In the genomic region with DNA sequence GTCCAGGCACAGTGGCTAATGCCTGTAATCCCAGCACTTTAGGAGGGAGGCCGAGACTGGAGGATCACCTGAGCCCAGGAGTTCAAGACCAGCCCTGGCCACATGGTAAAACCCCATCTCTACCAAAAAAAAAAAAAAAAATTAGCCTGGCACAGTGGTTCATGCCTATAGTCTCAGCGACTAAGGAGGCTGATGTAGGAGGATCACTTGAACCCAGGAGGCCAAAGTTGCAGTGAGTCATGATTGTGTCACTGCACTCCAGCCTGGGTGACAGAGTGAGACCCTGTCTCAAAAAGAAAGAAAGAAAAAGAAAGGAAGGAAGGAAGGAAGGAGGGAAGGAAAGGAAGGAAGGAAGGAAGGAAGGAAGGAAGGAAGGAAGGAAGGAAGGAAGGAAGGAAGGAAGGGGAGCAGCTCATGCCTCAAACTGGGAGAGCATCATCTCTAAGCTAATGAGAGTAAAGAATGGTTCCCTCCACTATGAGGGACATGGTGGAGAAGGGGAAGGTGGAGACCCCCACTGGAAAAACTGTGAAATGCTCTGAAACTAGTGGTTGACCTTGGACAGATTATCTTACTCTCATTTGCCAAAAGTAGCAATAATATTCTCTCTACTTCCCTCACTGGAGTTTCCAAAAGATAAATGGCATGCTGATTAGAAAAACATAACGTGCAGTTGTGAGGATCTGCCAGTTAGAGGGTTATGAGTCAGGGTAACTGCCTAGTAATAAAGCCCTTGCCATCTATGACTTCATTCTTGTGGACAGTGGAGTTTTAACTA, we compare ENCODE assay signal across 1 cellular context.
TF ChIP-seq lines count a peak whose summit lies in the region.

No MANE protein-coding gene starts in this region.

TF ChIP-seq in K562, 482 proteins besides CTCF, POLR2A, EP300 and RAD21 (continued from another document and continues in another):
- TF ChIP-seq, protein P1, sequence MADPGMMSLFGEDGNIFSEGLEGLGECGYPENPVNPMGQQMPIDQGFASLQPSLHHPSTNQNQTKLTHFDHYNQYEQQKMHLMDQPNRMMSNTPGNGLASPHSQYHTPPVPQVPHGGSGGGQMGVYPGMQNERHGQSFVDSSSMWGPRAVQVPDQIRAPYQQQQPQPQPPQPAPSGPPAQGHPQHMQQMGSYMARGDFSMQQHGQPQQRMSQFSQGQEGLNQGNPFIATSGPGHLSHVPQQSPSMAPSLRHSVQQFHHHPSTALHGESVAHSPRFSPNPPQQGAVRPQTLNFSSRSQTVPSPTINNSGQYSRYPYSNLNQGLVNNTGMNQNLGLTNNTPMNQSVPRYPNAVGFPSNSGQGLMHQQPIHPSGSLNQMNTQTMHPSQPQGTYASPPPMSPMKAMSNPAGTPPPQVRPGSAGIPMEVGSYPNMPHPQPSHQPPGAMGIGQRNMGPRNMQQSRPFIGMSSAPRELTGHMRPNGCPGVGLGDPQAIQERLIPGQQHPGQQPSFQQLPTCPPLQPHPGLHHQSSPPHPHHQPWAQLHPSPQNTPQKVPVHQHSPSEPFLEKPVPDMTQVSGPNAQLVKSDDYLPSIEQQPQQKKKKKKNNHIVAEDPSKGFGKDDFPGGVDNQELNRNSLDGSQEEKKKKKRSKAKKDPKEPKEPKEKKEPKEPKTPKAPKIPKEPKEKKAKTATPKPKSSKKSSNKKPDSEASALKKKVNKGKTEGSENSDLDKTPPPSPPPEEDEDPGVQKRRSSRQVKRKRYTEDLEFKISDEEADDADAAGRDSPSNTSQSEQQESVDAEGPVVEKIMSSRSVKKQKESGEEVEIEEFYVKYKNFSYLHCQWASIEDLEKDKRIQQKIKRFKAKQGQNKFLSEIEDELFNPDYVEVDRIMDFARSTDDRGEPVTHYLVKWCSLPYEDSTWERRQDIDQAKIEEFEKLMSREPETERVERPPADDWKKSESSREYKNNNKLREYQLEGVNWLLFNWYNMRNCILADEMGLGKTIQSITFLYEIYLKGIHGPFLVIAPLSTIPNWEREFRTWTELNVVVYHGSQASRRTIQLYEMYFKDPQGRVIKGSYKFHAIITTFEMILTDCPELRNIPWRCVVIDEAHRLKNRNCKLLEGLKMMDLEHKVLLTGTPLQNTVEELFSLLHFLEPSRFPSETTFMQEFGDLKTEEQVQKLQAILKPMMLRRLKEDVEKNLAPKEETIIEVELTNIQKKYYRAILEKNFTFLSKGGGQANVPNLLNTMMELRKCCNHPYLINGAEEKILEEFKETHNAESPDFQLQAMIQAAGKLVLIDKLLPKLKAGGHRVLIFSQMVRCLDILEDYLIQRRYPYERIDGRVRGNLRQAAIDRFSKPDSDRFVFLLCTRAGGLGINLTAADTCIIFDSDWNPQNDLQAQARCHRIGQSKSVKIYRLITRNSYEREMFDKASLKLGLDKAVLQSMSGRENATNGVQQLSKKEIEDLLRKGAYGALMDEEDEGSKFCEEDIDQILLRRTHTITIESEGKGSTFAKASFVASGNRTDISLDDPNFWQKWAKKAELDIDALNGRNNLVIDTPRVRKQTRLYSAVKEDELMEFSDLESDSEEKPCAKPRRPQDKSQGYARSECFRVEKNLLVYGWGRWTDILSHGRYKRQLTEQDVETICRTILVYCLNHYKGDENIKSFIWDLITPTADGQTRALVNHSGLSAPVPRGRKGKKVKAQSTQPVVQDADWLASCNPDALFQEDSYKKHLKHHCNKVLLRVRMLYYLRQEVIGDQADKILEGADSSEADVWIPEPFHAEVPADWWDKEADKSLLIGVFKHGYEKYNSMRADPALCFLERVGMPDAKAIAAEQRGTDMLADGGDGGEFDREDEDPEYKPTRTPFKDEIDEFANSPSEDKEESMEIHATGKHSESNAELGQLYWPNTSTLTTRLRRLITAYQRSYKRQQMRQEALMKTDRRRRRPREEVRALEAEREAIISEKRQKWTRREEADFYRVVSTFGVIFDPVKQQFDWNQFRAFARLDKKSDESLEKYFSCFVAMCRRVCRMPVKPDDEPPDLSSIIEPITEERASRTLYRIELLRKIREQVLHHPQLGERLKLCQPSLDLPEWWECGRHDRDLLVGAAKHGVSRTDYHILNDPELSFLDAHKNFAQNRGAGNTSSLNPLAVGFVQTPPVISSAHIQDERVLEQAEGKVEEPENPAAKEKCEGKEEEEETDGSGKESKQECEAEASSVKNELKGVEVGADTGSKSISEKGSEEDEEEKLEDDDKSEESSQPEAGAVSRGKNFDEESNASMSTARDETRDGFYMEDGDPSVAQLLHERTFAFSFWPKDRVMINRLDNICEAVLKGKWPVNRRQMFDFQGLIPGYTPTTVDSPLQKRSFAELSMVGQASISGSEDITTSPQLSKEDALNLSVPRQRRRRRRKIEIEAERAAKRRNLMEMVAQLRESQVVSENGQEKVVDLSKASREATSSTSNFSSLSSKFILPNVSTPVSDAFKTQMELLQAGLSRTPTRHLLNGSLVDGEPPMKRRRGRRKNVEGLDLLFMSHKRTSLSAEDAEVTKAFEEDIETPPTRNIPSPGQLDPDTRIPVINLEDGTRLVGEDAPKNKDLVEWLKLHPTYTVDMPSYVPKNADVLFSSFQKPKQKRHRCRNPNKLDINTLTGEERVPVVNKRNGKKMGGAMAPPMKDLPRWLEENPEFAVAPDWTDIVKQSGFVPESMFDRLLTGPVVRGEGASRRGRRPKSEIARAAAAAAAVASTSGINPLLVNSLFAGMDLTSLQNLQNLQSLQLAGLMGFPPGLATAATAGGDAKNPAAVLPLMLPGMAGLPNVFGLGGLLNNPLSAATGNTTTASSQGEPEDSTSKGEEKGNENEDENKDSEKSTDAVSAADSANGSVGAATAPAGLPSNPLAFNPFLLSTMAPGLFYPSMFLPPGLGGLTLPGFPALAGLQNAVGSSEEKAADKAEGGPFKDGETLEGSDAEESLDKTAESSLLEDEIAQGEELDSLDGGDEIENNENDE (IDR thresholded peaks at IDR 0.05; ENCODE audit: low read depth, low read length): no peak
- no peak for TF ChIP-seq RBM25 (IDR thresholded peaks at IDR 0.05; ENCODE audit: low read depth, low read length, severe bottlenecking)
- no peak for TF ChIP-seq ZSCAN32 (CRISPR knock-in tag; IDR thresholded peaks at IDR 0.05)
- TF ChIP-seq IRF2 (CRISPR knock-in tag; IDR thresholded peaks at IDR 0.05): no peak
- no peak for TF ChIP-seq KDM4B (IDR thresholded peaks at IDR 0.05; ENCODE audit: borderline replicate concordance in 2 of 2, low read depth in 1 of 2)
- no peak for TF ChIP-seq ZC3H11A (IDR thresholded peaks at IDR 0.05; ENCODE audit: low read depth, low read length)
- no peak for TF ChIP-seq L3MBTL2 (IDR thresholded peaks at IDR 0.05)
- no peak for TF ChIP-seq ZNF174 (CRISPR knock-in tag; IDR thresholded peaks at IDR 0.05)
- TF ChIP-seq TOE1 (IDR thresholded peaks at IDR 0.05; ENCODE audit: borderline replicate concordance): no peak
- no peak for TF ChIP-seq TOE1 (CRISPR knock-in tag; IDR thresholded peaks at IDR 0.05; ENCODE audit: borderline replicate concordance, low read depth)
- TF ChIP-seq MAFG (tag; conservative IDR thresholded peaks at IDR 0.05): no peak
- TF ChIP-seq ZKSCAN8 (CRISPR knock-in tag; IDR thresholded peaks at IDR 0.05): no peak
- TF ChIP-seq KAT7 (CRISPR knock-in tag; IDR thresholded peaks at IDR 0.05; ENCODE audit: borderline replicate concordance): no peak
- no peak for TF ChIP-seq GABPA (tag; conservative IDR thresholded peaks at IDR 0.05; ENCODE audit: low read depth)
- no peak for TF ChIP-seq ZNF57 (CRISPR knock-in tag; IDR thresholded peaks at IDR 0.05)
- TF ChIP-seq, protein P2, sequence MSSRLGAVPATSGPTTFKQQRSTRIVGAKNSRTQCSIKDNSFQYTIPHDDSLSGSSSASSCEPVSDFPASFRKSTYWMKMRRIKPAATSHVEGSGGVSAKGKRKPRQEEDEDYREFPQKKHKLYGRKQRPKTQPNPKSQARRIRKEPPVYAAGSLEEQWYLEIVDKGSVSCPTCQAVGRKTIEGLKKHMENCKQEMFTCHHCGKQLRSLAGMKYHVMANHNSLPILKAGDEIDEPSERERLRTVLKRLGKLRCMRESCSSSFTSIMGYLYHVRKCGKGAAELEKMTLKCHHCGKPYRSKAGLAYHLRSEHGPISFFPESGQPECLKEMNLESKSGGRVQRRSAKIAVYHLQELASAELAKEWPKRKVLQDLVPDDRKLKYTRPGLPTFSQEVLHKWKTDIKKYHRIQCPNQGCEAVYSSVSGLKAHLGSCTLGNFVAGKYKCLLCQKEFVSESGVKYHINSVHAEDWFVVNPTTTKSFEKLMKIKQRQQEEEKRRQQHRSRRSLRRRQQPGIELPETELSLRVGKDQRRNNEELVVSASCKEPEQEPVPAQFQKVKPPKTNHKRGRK (tag; IDR thresholded peaks at IDR 0.05): peak; percentile 79
- TF ChIP-seq, protein P3, sequence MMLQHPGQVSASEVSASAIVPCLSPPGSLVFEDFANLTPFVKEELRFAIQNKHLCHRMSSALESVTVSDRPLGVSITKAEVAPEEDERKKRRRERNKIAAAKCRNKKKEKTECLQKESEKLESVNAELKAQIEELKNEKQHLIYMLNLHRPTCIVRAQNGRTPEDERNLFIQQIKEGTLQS (IDR thresholded peaks at IDR 0.05): no peak
- TF ChIP-seq, protein P3 (CRISPR knock-in tag; conservative IDR thresholded peaks at IDR 0.05): no peak
- TF ChIP-seq, protein P4, sequence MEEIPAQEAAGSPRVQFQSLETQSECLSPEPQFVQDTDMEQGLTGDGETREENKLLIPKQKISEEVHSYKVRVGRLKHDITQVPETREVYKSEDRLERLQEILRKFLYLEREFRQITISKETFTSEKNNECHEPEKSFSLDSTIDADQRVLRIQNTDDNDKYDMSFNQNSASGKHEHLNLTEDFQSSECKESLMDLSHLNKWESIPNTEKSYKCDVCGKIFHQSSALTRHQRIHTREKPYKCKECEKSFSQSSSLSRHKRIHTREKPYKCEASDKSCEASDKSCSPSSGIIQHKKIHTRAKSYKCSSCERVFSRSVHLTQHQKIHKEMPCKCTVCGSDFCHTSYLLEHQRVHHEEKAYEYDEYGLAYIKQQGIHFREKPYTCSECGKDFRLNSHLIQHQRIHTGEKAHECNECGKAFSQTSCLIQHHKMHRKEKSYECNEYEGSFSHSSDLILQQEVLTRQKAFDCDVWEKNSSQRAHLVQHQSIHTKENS (CRISPR knock-in tag; IDR thresholded peaks at IDR 0.05): no peak
- TF ChIP-seq ARHGAP35 (IDR thresholded peaks at IDR 0.05; ENCODE audit: partially characterized antibody): no peak
- no peak for TF ChIP-seq POLR2H (tag; IDR thresholded peaks at IDR 0.05; ENCODE audit: low read depth)
- TF ChIP-seq, protein P5, sequence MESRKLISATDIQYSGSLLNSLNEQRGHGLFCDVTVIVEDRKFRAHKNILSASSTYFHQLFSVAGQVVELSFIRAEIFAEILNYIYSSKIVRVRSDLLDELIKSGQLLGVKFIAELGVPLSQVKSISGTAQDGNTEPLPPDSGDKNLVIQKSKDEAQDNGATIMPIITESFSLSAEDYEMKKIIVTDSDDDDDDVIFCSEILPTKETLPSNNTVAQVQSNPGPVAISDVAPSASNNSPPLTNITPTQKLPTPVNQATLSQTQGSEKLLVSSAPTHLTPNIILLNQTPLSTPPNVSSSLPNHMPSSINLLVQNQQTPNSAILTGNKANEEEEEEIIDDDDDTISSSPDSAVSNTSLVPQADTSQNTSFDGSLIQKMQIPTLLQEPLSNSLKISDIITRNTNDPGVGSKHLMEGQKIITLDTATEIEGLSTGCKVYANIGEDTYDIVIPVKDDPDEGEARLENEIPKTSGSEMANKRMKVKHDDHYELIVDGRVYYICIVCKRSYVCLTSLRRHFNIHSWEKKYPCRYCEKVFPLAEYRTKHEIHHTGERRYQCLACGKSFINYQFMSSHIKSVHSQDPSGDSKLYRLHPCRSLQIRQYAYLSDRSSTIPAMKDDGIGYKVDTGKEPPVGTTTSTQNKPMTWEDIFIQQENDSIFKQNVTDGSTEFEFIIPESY (CRISPR knock-in tag; IDR thresholded peaks at IDR 0.05): no peak
- TF ChIP-seq, protein P6, sequence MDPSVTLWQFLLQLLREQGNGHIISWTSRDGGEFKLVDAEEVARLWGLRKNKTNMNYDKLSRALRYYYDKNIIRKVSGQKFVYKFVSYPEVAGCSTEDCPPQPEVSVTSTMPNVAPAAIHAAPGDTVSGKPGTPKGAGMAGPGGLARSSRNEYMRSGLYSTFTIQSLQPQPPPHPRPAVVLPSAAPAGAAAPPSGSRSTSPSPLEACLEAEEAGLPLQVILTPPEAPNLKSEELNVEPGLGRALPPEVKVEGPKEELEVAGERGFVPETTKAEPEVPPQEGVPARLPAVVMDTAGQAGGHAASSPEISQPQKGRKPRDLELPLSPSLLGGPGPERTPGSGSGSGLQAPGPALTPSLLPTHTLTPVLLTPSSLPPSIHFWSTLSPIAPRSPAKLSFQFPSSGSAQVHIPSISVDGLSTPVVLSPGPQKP (CRISPR knock-in tag; IDR thresholded peaks at IDR 0.05): no peak
- TF ChIP-seq EHMT2 (IDR thresholded peaks at IDR 0.05): 0 out of 2 replicates have a peak, but pooled peaks have one; percentile 24
- TF ChIP-seq, protein P7, sequence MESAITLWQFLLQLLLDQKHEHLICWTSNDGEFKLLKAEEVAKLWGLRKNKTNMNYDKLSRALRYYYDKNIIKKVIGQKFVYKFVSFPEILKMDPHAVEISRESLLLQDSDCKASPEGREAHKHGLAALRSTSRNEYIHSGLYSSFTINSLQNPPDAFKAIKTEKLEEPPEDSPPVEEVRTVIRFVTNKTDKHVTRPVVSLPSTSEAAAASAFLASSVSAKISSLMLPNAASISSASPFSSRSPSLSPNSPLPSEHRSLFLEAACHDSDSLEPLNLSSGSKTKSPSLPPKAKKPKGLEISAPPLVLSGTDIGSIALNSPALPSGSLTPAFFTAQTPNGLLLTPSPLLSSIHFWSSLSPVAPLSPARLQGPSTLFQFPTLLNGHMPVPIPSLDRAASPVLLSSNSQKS (CRISPR knock-in tag; IDR thresholded peaks at IDR 0.05): no peak
- TF ChIP-seq, protein P8, sequence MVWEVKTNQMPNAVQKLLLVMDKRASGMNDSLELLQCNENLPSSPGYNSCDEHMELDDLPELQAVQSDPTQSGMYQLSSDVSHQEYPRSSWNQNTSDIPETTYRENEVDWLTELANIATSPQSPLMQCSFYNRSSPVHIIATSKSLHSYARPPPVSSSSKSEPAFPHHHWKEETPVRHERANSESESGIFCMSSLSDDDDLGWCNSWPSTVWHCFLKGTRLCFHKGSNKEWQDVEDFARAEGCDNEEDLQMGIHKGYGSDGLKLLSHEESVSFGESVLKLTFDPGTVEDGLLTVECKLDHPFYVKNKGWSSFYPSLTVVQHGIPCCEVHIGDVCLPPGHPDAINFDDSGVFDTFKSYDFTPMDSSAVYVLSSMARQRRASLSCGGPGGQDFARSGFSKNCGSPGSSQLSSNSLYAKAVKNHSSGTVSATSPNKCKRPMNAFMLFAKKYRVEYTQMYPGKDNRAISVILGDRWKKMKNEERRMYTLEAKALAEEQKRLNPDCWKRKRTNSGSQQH (CRISPR knock-in tag; IDR thresholded peaks at IDR 0.05): peak; percentile 89
- no peak for TF ChIP-seq ZNF217 (CRISPR knock-in tag; IDR thresholded peaks at IDR 0.05)
- no peak for TF ChIP-seq DPF2 (IDR thresholded peaks at IDR 0.05)
- TF ChIP-seq PHF21A (IDR thresholded peaks at IDR 0.05; ENCODE audit: borderline replicate concordance, low read depth): no peak
